In genomic region chr17:38442548-38442947, GRCh38 we compare ENCODE assay signal across 20 cellular contexts. TPM values are rescaled to one million over a fixed set of nuclear protein-coding genes. Genes with fewer than 3 reads are reported as not detected.
DNase-seq lines count a peak whose midpoint lies in the region; ATAC-seq and TF ChIP-seq lines count a peak whose summit lies in the region.
"Had no signal": no experiment of that assay in that cellular context is flagged by ENCODE, and none has a peak within 500 bp of the region (broad histone marks: within the 10 kb centered on the region; RNA-seq: fewer than 3 reads in every experiment).

No MANE protein-coding gene starts in this region.

- peak; percentile 38 for DNase-seq in AG20443 (ENCODE audit: low spot score)
- DNase-seq in fibroblast of gingiva (ENCODE audit: low read depth): peak; percentile 50
- peak; percentile 85 for DNase-seq in osteoblast (ENCODE audit: insufficient read length, low spot score, missing footprints)
- no peak for DNase-seq in NCI-H1930 (lab: John Stamatoyannopoulos, UW)
- DNase-seq: activated CD4-positive, alpha-beta T cell treated with anti-CD3 and anti-CD28 coated beads, Interleukin-2, amount 50 U/mL, for 4 hours; activated naive CD4-positive, alpha-beta T cell treated with anti-CD3 and anti-CD28 coated beads, Interleukin-2, amount 50 U/mL, for 16 hours; activated T-cell treated with anti-CD3 and anti-CD28 coated beads, Interleukin-2, amount 50 U/mL, for 24 hours; brain microvascular endothelial cell; dermis blood vessel endothelial cell; H7; NCI-H2029; NCI-H526 treated with DMSO at 0.1 percent for 48 hours; Peyer's patch; posterior cingulate gyrus; stimulated activated CD4-positive, alpha-beta T cell treated with anti-CD3 and anti-CD28 coated beads, Interleukin-12 subunit alpha, Interleukin-12 subunit beta, amount 100 ng/mL, for 4 hours had no signal

- TF ChIP-seq CTCF in KMS-11 (conservative IDR thresholded peaks at IDR 0.05; ENCODE audit: low read depth, low read length): no peak
- no peak for TF ChIP-seq CTCF in osteoblast (IDR thresholded peaks at IDR 0.05; ENCODE audit: extremely low read depth, low read depth, low read length)

- H3K9ac ChIP-seq in KMS-11: no peak overlapping the region

- H3K36me3 ChIP-seq in KMS-11 (ENCODE audit: insufficient read depth) (no peaks in the 10 kb centered on the region), osteoblast (ENCODE audit: insufficient read depth, low read length) (peaks cover 6% of the 10 kb centered on the region)
- H3K36me3 ChIP-seq: brain microvascular endothelial cell, Peyer's patch had no signal

- H3K79me2 ChIP-seq in KMS-11 (ENCODE audit: insufficient read depth, low read depth) (no peaks in the 10 kb centered on the region; the same call in 1 of the 2 replicates), osteoblast (ENCODE audit: insufficient read depth, low read length) (peaks cover 88% of the 10 kb centered on the region)

- no peaks in the 10 kb centered on the region for H3K9me3 ChIP-seq in osteoblast (ENCODE audit: low read depth, low read length)
- H3K9me3 ChIP-seq: Peyer's patch had no signal

- ATAC-seq in HG03095 (IDR thresholded peaks at IDR 0.05; ENCODE audit: unreplicated experiment): no peak
- no peak for ATAC-seq in HG02840 (IDR thresholded peaks at IDR 0.05; ENCODE audit: low FRiP score, unreplicated experiment)
- no peak for ATAC-seq in GM19463 (IDR thresholded peaks at IDR 0.05; ENCODE audit: unreplicated experiment)
- ATAC-seq: stimulated activated memory B cell treated with anti-CD40 and anti-IgM and Interleukin-4, amounts not matched to agents 10 μg/mL and 1 μg/mL and 100 μg/mL, for 72 hours had no signal

- no peak overlapping the region for H2AFZ ChIP-seq in KMS-11 (ENCODE audit: low read depth)
- H2AFZ ChIP-seq in osteoblast (ENCODE audit: low read length): no peak overlapping the region

- no peaks in the 10 kb centered on the region for H3K27me3 ChIP-seq in KMS-11 (ENCODE audit: insufficient read depth, low read depth)
- H3K27me3 ChIP-seq in osteoblast (ENCODE audit: insufficient read depth, low read length): no peaks in the 10 kb centered on the region
- H3K27me3 ChIP-seq: brain microvascular endothelial cell, Peyer's patch had no signal

- H3K4me1 ChIP-seq in KMS-11 (ENCODE audit: low read depth, poor library complexity, severe bottlenecking) (peaks cover 25% of the 10 kb centered on the region), osteoblast (ENCODE audit: insufficient read depth, low read length) (peaks cover 22% of the 10 kb centered on the region)
- H3K4me1 ChIP-seq: Peyer's patch had no signal

- H3K27ac ChIP-seq in KMS-11: peak overlapping the region; percentile 61; the same call in 1 of the 2 replicates
- H3K27ac ChIP-seq in osteoblast (ENCODE audit: low read depth, low read length): no peak overlapping the region
- H3K27ac ChIP-seq: brain microvascular endothelial cell, Peyer's patch had no signal

- H3K4me3 ChIP-seq in KMS-11 (IDR thresholded peaks at IDR 0.05; ENCODE audit: insufficient read depth, low read depth, low read length) (no peak overlapping the region), osteoblast (ENCODE audit: insufficient read depth, low read length) (no peak overlapping the region)
- H3K4me3 ChIP-seq: Peyer's patch had no signal

- H3K4me2 ChIP-seq in KMS-11 (peak overlapping the region; percentile 9; the same call in 1 of the 2 replicates), osteoblast (ENCODE audit: insufficient read depth, low read length) (no peak overlapping the region)

- H4K20me1 ChIP-seq in KMS-11 (ENCODE audit: insufficient read depth) (no peaks in the 10 kb centered on the region), osteoblast (ENCODE audit: insufficient read depth, low read length) (peaks cover 52% of the 10 kb centered on the region)

RNA-seq across cellular contexts. Expression of gene ARHGAP23, which starts 14.3 kb away (rescaled TPM):
- 47.0 and 49.8 TPM in 2 replicates for total RNA-seq in osteoblast

Comparison
In these comparisons a context has a peak if more than half of its experiments do, and no peak if none do; other contexts are left out.
1. DNase-seq: peak in AG20443 (single experiment), fibroblast of gingiva (single experiment) and osteoblast (single experiment); none in NCI-H1930 (0 of 2).